Comparison of ENCODE assay signal across 8 cellular contexts in genomic region chr2:176105727-176106635, GRCh38. TPM values are rescaled to one million over a fixed set of nuclear protein-coding genes. Genes with fewer than 3 reads are reported as not detected.
DNase-seq lines count a peak whose midpoint lies in the region; ATAC-seq and TF ChIP-seq lines count a peak whose summit lies in the region.

No MANE protein-coding gene starts in this region.

- TF ChIP-seq POLR2A in body of pancreas (IDR thresholded peaks at IDR 0.05), result no peak

- peaks cover 36% of the 10 kb centered on the region for H3K4me1 Mint-ChIP-seq in activated naive CD4-positive, alpha-beta T cell treated with anti-CD3 and anti-CD28 coated beads for 36 hours (ENCODE audit: low read depth)
- peaks cover 7% of the 10 kb centered on the region for H3K4me1 Mint-ChIP-seq in activated T-helper 1 cell treated with anti-CD3 and anti-CD28 coated beads, Interleukin-12 subunit alpha, Interleukin-12 subunit beta, Interleukin-2, Interleukin-4 antibody, amounts not matched to agents 30 ng/mL and 10 ng/mL and 1 ng/mL, durations not matched to agents 14 hours and 24 hours and 36 hours (ENCODE audit: low read depth)
- H3K4me1 Mint-ChIP-seq in type B pancreatic cell (ENCODE audit: unreplicated experiment), result peaks cover 14% of the 10 kb centered on the region

- intact Hi-C loops in activated naive CD4-positive, alpha-beta T cell treated with anti-CD3 and anti-CD28 coated beads for 36 hours (cut with micrococcal nuclease), result loop anchor here (2.0 kb wide), 1 partner anchor 15 kb away; no protein-coding TSS in a partner anchor
- intact Hi-C loops in activated T-helper 1 cell treated with anti-CD3 and anti-CD28 coated beads, Interleukin-12 subunit alpha, Interleukin-12 subunit beta, Interleukin-2, Interleukin-4 antibody, amounts not matched to agents 30 ng/mL and 10 ng/mL and 1 ng/mL, durations not matched to agents 14 hours and 24 hours and 36 hours (cut with micrococcal nuclease), result no loop called here
- intact Hi-C loops in body of pancreas (cut with DNase I), result no loop called here

- H3K36me3 Mint-ChIP-seq in activated naive CD4-positive, alpha-beta T cell treated with anti-CD3 and anti-CD28 coated beads for 36 hours (ENCODE audit: low read depth), result peaks cover 3% of the 10 kb centered on the region
- peaks cover 3% of the 10 kb centered on the region for H3K36me3 Mint-ChIP-seq in activated T-helper 1 cell treated with anti-CD3 and anti-CD28 coated beads, Interleukin-12 subunit alpha, Interleukin-12 subunit beta, Interleukin-2, Interleukin-4 antibody, amounts not matched to agents 30 ng/mL and 10 ng/mL and 1 ng/mL, durations not matched to agents 14 hours and 24 hours and 36 hours (ENCODE audit: low read depth)
- no peaks in the 10 kb centered on the region for H3K36me3 Mint-ChIP-seq in type B pancreatic cell

- H3K36me3 ChIP-seq in kidney epithelial cell (ENCODE audit: control insufficient read depth, insufficient read depth, low read length) (no peaks in the 10 kb centered on the region), body of pancreas (replicated peaks in 1 of 2; ENCODE audit: insufficient read depth in 1 of 2, low read depth in 2 of 2) (no peaks in the 10 kb centered on the region)

- CTCF ChIA-PET in activated naive CD4-positive, alpha-beta T cell treated with anti-CD3 and anti-CD28 coated beads for 36 hours (lab: Charles Lee), result interaction anchor here (1.6 kb wide), 1 partner anchor 8 kb away, joined by 4 read pairs; no protein-coding TSS in a partner anchor

- peaks cover 22% of the 10 kb centered on the region for H3K4me1 ChIP-seq in body of pancreas

- H3K27ac Mint-ChIP-seq in activated naive CD4-positive, alpha-beta T cell treated with anti-CD3 and anti-CD28 coated beads for 36 hours, result no peak overlapping the region
- H3K27ac Mint-ChIP-seq in activated T-helper 1 cell treated with anti-CD3 and anti-CD28 coated beads, Interleukin-12 subunit alpha, Interleukin-12 subunit beta, Interleukin-2, Interleukin-4 antibody, amounts not matched to agents 30 ng/mL and 10 ng/mL and 1 ng/mL, durations not matched to agents 14 hours and 24 hours and 36 hours, result peak overlapping the region; percentile 59
- peak overlapping the region; percentile 14 for H3K27ac Mint-ChIP-seq in type B pancreatic cell

- no peak overlapping the region for H3K27ac ChIP-seq in body of pancreas

- DNase-seq in activated naive CD4-positive, alpha-beta T cell treated with anti-CD3 and anti-CD28 coated beads for 36 hours, result no peak
- no peak for DNase-seq in activated naive CD4-positive, alpha-beta T cell (lab: John Stamatoyannopoulos, UW)
- no peak for DNase-seq in activated T-helper 1 cell treated with anti-CD3 and anti-CD28 coated beads, Interleukin-12 subunit alpha, Interleukin-12 subunit beta, Interleukin-2, Interleukin-4 antibody, amounts not matched to agents 30 ng/mL and 10 ng/mL and 1 ng/mL, durations not matched to agents 14 hours and 24 hours and 36 hours (ENCODE audit: low spot score)
- no peak for DNase-seq in kidney epithelial cell (ENCODE audit: low read depth)
- peak; percentile 68 for DNase-seq in type B pancreatic cell (ENCODE audit: extremely low spot score, unreplicated experiment)
- DNase-seq in AG08396 (ENCODE audit: low spot score), result no peak
- DNase-seq in body of pancreas, result no peak

- peaks cover 1% of the 10 kb centered on the region for H3K9me3 Mint-ChIP-seq in activated naive CD4-positive, alpha-beta T cell treated with anti-CD3 and anti-CD28 coated beads for 36 hours
- no peaks in the 10 kb centered on the region for H3K9me3 Mint-ChIP-seq in activated T-helper 1 cell treated with anti-CD3 and anti-CD28 coated beads, Interleukin-12 subunit alpha, Interleukin-12 subunit beta, Interleukin-2, Interleukin-4 antibody, amounts not matched to agents 30 ng/mL and 10 ng/mL and 1 ng/mL, durations not matched to agents 14 hours and 24 hours and 36 hours
- H3K9me3 Mint-ChIP-seq in type B pancreatic cell, result no peaks in the 10 kb centered on the region

- TF ChIP-seq CTCF in kidney epithelial cell (IDR thresholded peaks at IDR 0.05; ENCODE audit: insufficient read depth, low read length, poor library complexity, severe bottlenecking), result no peak
- TF ChIP-seq CTCF in type B pancreatic cell (conservative IDR thresholded peaks at IDR 0.05), result no peak
- no peak for TF ChIP-seq CTCF in body of pancreas (IDR thresholded peaks at IDR 0.05)

- peaks cover 80% of the 10 kb centered on the region for H3K27me3 Mint-ChIP-seq in activated naive CD4-positive, alpha-beta T cell treated with anti-CD3 and anti-CD28 coated beads for 36 hours (ENCODE audit: low read depth)
- H3K27me3 Mint-ChIP-seq in activated T-helper 1 cell treated with anti-CD3 and anti-CD28 coated beads, Interleukin-12 subunit alpha, Interleukin-12 subunit beta, Interleukin-2, Interleukin-4 antibody, amounts not matched to agents 30 ng/mL and 10 ng/mL and 1 ng/mL, durations not matched to agents 14 hours and 24 hours and 36 hours (ENCODE audit: insufficient read depth), result peaks cover 79% of the 10 kb centered on the region
- peaks cover 92% of the 10 kb centered on the region for H3K27me3 Mint-ChIP-seq in type B pancreatic cell

- no peaks in the 10 kb centered on the region for H3K9me3 ChIP-seq in body of pancreas

- H3K27me3 ChIP-seq in kidney epithelial cell (ENCODE audit: control insufficient read depth, insufficient read depth, low read length), result peaks cover 15% of the 10 kb centered on the region
- H3K27me3 ChIP-seq in body of pancreas, result peaks cover 0 to 64% of the 10 kb centered on the region in 2 donors

- peak overlapping the region; percentile 30 for H3K4me3 Mint-ChIP-seq in activated naive CD4-positive, alpha-beta T cell treated with anti-CD3 and anti-CD28 coated beads for 36 hours
- H3K4me3 Mint-ChIP-seq in activated T-helper 1 cell treated with anti-CD3 and anti-CD28 coated beads, Interleukin-12 subunit alpha, Interleukin-12 subunit beta, Interleukin-2, Interleukin-4 antibody, amounts not matched to agents 30 ng/mL and 10 ng/mL and 1 ng/mL, durations not matched to agents 14 hours and 24 hours and 36 hours, result no peak overlapping the region
- H3K4me3 Mint-ChIP-seq in type B pancreatic cell, result peak overlapping the region; percentile 80

- WGBS in body of pancreas, 2 donors, result 2 to 5% methylated on average over 28 of the region's 28 CpGs

- ATAC-seq in body of pancreas (no peak), HG03095 (IDR thresholded peaks at IDR 0.05; ENCODE audit: unreplicated experiment) (no peak)

- H3K4me3 ChIP-seq in kidney epithelial cell (ENCODE audit: low read depth, low read length), result peak overlapping the region; percentile 63
- no peak overlapping the region for H3K4me3 ChIP-seq in body of pancreas

RNA-seq across cellular contexts. Expression of gene HOXD11, which starts 1.1 kb away (rescaled TPM):
- total RNA-seq in activated naive CD4-positive, alpha-beta T cell treated with anti-CD3 and anti-CD28 coated beads for 36 hours, result not detected
- not detected in 2 replicates for total RNA-seq in activated T-helper 1 cell treated with anti-CD3 and anti-CD28 coated beads, Interleukin-12 subunit alpha, Interleukin-12 subunit beta, Interleukin-2, Interleukin-4 antibody, amounts not matched to agents 30 ng/mL and 10 ng/mL and 1 ng/mL, durations not matched to agents 14 hours and 24 hours and 36 hours
- 5.4 and 16.3 TPM in 2 replicates for total RNA-seq in kidney epithelial cell
- 0.21 and 1.1 TPM in 2 replicates for total RNA-seq in type B pancreatic cell (ENCODE audit: low replicate concordance)
- not detected for total RNA-seq in body of pancreas

RNA-seq across cellular contexts. Expression of gene HOXD12, which starts 6.4 kb away (rescaled TPM):
- not detected for total RNA-seq in activated naive CD4-positive, alpha-beta T cell treated with anti-CD3 and anti-CD28 coated beads for 36 hours
- not detected in 2 replicates for total RNA-seq in activated T-helper 1 cell treated with anti-CD3 and anti-CD28 coated beads, Interleukin-12 subunit alpha, Interleukin-12 subunit beta, Interleukin-2, Interleukin-4 antibody, amounts not matched to agents 30 ng/mL and 10 ng/mL and 1 ng/mL, durations not matched to agents 14 hours and 24 hours and 36 hours
- total RNA-seq in kidney epithelial cell (not detected in 2 replicates), type B pancreatic cell (ENCODE audit: low replicate concordance) (not detected in 2 replicates), body of pancreas (not detected)

RNA-seq across cellular contexts. Expression of gene HOXD10, which starts 10.6 kb away (rescaled TPM):
- not detected for total RNA-seq in activated naive CD4-positive, alpha-beta T cell treated with anti-CD3 and anti-CD28 coated beads for 36 hours
- total RNA-seq in activated T-helper 1 cell treated with anti-CD3 and anti-CD28 coated beads, Interleukin-12 subunit alpha, Interleukin-12 subunit beta, Interleukin-2, Interleukin-4 antibody, amounts not matched to agents 30 ng/mL and 10 ng/mL and 1 ng/mL, durations not matched to agents 14 hours and 24 hours and 36 hours, result not detected in 2 replicates
- total RNA-seq in kidney epithelial cell, result 5.1 and 5.6 TPM in 2 replicates
- total RNA-seq in type B pancreatic cell (ENCODE audit: low replicate concordance), result 0.19 and 0.56 TPM in 2 replicates
- under 1 TPM in 1 of 2 donors, not detected in 1; 0.26 TPM for total RNA-seq in body of pancreas

RNA-seq across cellular contexts. Expression of gene HOXD13, which starts 13.5 kb away (rescaled TPM):
- not detected for total RNA-seq in activated naive CD4-positive, alpha-beta T cell treated with anti-CD3 and anti-CD28 coated beads for 36 hours
- not detected in 2 replicates for total RNA-seq in activated T-helper 1 cell treated with anti-CD3 and anti-CD28 coated beads, Interleukin-12 subunit alpha, Interleukin-12 subunit beta, Interleukin-2, Interleukin-4 antibody, amounts not matched to agents 30 ng/mL and 10 ng/mL and 1 ng/mL, durations not matched to agents 14 hours and 24 hours and 36 hours
- total RNA-seq in kidney epithelial cell (not detected in 2 replicates), type B pancreatic cell (ENCODE audit: low replicate concordance) (0.31 and 0.43 TPM in 2 replicates), body of pancreas (not detected)

RNA-seq across cellular contexts. Expression of gene HOXD9, which starts 16.5 kb away (rescaled TPM):
- not detected for total RNA-seq in activated naive CD4-positive, alpha-beta T cell treated with anti-CD3 and anti-CD28 coated beads for 36 hours
- not detected in 2 replicates for total RNA-seq in activated T-helper 1 cell treated with anti-CD3 and anti-CD28 coated beads, Interleukin-12 subunit alpha, Interleukin-12 subunit beta, Interleukin-2, Interleukin-4 antibody, amounts not matched to agents 30 ng/mL and 10 ng/mL and 1 ng/mL, durations not matched to agents 14 hours and 24 hours and 36 hours
- total RNA-seq in kidney epithelial cell (11.6 and 12.2 TPM in 2 replicates), type B pancreatic cell (ENCODE audit: low replicate concordance) (0.19 and 1.5 TPM in 2 replicates), body of pancreas (1 to 10 TPM in 1 of 2 donors, under 1 TPM in 1; 0.33 to 1.6 TPM)
